Comparison of ENCODE assay signal across 8 cellular contexts in the genomic region with DNA sequence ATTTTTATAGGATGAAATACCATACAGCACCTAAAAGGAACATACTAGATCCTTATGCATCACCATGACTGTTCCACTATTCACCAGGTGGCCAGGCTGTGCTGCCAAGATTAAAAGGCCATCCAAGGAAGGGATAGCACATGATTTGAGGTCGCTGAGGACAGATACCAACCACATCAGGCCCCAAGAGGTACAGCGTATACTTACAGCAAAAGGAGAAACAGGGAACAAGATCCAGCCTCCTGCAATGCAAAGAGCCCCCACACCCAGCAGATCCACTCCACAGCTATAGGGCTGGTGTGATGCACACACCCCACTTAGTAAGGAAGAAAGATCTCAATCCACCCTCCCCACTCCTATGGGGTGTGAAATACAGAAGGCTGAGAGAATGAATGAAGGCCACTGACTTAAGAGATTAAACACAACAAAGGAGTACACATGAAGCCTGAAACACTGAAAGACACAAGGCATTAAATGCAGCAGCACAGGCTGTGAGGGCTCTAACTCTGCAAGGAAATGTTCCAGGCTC. TPM values are rescaled to one million over a fixed set of nuclear protein-coding genes. Genes with fewer than 3 reads are reported as not detected.
A peak's percentile ranks its signal among the peaks of the same experiment; 100 is the strongest.
DNase-seq lines count a peak whose midpoint lies in the region; ATAC-seq and TF ChIP-seq lines count a peak whose summit lies in the region.

No MANE protein-coding gene starts in this region.

- peaks cover 52% of the 10 kb centered on the region for H3K79me2 ChIP-seq in Karpas-422 (ENCODE audit: low read length)

- POLR2A ChIA-PET in MCF 10A (lab: Yijun Ruan, JAX) = interaction anchor here (1.0 to 2.8 kb wide), 6 partner anchors 10 to 139 kb away, joined by 3 to 24 read pairs (median 6); a partner anchor contains a TSS
- POLR2A ChIA-PET in HEK293T (lab: Yijun Ruan, JAX) = interaction anchor here (2.5 kb wide), 1 partner anchor 171 kb away, joined by 15 read pairs; a partner anchor contains a TSS

- 62% methylated on average over 2 of the region's 2 CpGs for WGBS in urinary bladder

- no peak overlapping the region for H2AFZ ChIP-seq in Karpas-422 (ENCODE audit: low read length)

- TF ChIP-seq CTCF in GM12875 (IDR thresholded peaks at IDR 0.05; ENCODE audit: borderline replicate concordance, insufficient read depth, low read depth, low read length) = no peak
- no peak for TF ChIP-seq CTCF in MCF 10A (IDR thresholded peaks at IDR 0.05; ENCODE audit: unreplicated experiment)
- no peak for TF ChIP-seq CTCF in lower lobe of right lung (IDR thresholded peaks at IDR 0.05)

- H3K36me3 Mint-ChIP-seq in MCF 10A (ENCODE audit: insufficient read depth, unreplicated experiment) = no peaks in the 10 kb centered on the region

- no peak for DNase-seq in Karpas-422
- peak; percentile 6 for DNase-seq in MCF 10A (ENCODE audit: unreplicated experiment)
- DNase-seq in lower lobe of right lung = no peak
- DNase-seq in NCI-H1105 (lab: John Stamatoyannopoulos, UW) = no peak
- DNase-seq in NCI-H510A (lab: John Stamatoyannopoulos, UW) = no peak
- no peak for DNase-seq in HEK293T (ENCODE audit: extremely low spot score)

- intact Hi-C loops in MCF 10A (cut with micrococcal nuclease) = no loop called here
- intact Hi-C loops in lower lobe of right lung (cut with DNase I) = no loop called here

- peak overlapping the region; percentile 84 for H3K4me2 ChIP-seq in Karpas-422 (ENCODE audit: low read depth, low read length, poor library complexity, severe bottlenecking)

- H3K27ac Mint-ChIP-seq in MCF 10A (ENCODE audit: low read depth, unreplicated experiment) = peak overlapping the region; percentile 94

- H3K9me3 Mint-ChIP-seq in MCF 10A (ENCODE audit: unreplicated experiment) = no peaks in the 10 kb centered on the region

- peaks cover 5% of the 10 kb centered on the region for H3K9me3 ChIP-seq in Karpas-422 (ENCODE audit: low read length)
- no peaks in the 10 kb centered on the region for H3K9me3 ChIP-seq in lower lobe of right lung

- peaks cover 14% of the 10 kb centered on the region for H3K4me1 ChIP-seq in Karpas-422 (ENCODE audit: low read length)
- H3K4me1 ChIP-seq in lower lobe of right lung = peaks cover 23% of the 10 kb centered on the region
- no peaks in the 10 kb centered on the region for H3K4me1 ChIP-seq in urinary bladder (ENCODE audit: insufficient read depth)

- CTCF ChIA-PET in MCF 10A (lab: Yijun Ruan, JAX) (no interaction called here), HEK293T (lab: Yijun Ruan, JAX) (no interaction called here)

- no TSS peak for BruUV-seq in MCF 10A (replicated peaks; lab: Mats Ljungman, UMichigan)

- H4K20me1 ChIP-seq in Karpas-422 (ENCODE audit: insufficient read depth, low read depth, low read length) = no peaks in the 10 kb centered on the region

- H3K27me3 Mint-ChIP-seq in MCF 10A (ENCODE audit: insufficient read depth, unreplicated experiment) = no peaks in the 10 kb centered on the region

- peak overlapping the region; percentile 94 for H3K4me3 Mint-ChIP-seq in MCF 10A (ENCODE audit: unreplicated experiment)

- H3K4me3 ChIP-seq in GM12875 (ENCODE audit: low read depth, low read length) (peak overlapping the region; percentile 74), Karpas-422 (ENCODE audit: low read length) (peak overlapping the region; percentile 91), lower lobe of right lung (peak overlapping the region; percentile 91), urinary bladder (ENCODE audit: low read depth, low read length) (peak overlapping the region; percentile 99)

- peak overlapping the region; percentile 77 for H3K9ac ChIP-seq in Karpas-422 (ENCODE audit: low read length)

- no peaks in the 10 kb centered on the region for H3K27me3 ChIP-seq in Karpas-422 (ENCODE audit: low read length)
- no peaks in the 10 kb centered on the region for H3K27me3 ChIP-seq in lower lobe of right lung (ENCODE audit: low read depth)

- peaks cover 10% of the 10 kb centered on the region for H3K4me1 Mint-ChIP-seq in MCF 10A (ENCODE audit: insufficient read depth, unreplicated experiment)

- peak; percentile 6 to 10 for ATAC-seq in lower lobe of right lung

- peaks cover 11% of the 10 kb centered on the region for H3K36me3 ChIP-seq in Karpas-422 (ENCODE audit: insufficient read depth, low read length)
- no peaks in the 10 kb centered on the region for H3K36me3 ChIP-seq in lower lobe of right lung
- H3K36me3 ChIP-seq in urinary bladder (ENCODE audit: insufficient read depth) = no peaks in the 10 kb centered on the region

- H3K27ac ChIP-seq in Karpas-422 (ENCODE audit: low read length) = no peak overlapping the region
- H3K27ac ChIP-seq in lower lobe of right lung = peak overlapping the region; percentile 84
- H3K27ac ChIP-seq in urinary bladder (ENCODE audit: low read depth) = no peak overlapping the region

- H3K9me2 ChIP-seq in Karpas-422 (replicated peaks; ENCODE audit: insufficient read depth, low read length) = no peaks in the 10 kb centered on the region

TF ChIP-seq in HEK293T, 16 proteins besides CTCF, POLR2A, EP300 and RAD21:
- TF ChIP-seq SP1 (IDR thresholded peaks at IDR 0.05) = no peak
- TF ChIP-seq CTBP1 (IDR thresholded peaks at IDR 0.05; ENCODE audit: borderline replicate concordance) = no peak
- TF ChIP-seq, protein P1, sequence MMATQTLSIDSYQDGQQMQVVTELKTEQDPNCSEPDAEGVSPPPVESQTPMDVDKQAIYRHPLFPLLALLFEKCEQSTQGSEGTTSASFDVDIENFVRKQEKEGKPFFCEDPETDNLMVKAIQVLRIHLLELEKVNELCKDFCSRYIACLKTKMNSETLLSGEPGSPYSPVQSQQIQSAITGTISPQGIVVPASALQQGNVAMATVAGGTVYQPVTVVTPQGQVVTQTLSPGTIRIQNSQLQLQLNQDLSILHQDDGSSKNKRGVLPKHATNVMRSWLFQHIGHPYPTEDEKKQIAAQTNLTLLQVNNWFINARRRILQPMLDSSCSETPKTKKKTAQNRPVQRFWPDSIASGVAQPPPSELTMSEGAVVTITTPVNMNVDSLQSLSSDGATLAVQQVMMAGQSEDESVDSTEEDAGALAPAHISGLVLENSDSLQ (IDR thresholded peaks at IDR 0.05) = no peak
- no peak for TF ChIP-seq SUZ12 (IDR thresholded peaks at IDR 0.05)
- no peak for TF ChIP-seq TARDBP (IDR thresholded peaks at IDR 0.05)
- no peak for TF ChIP-seq BHLHE40 (IDR thresholded peaks at IDR 0.05; ENCODE audit: borderline replicate concordance)
- no peak for TF ChIP-seq NFRKB (IDR thresholded peaks at IDR 0.05)
- no peak for TF ChIP-seq ARNT (IDR thresholded peaks at IDR 0.05)
- no peak for TF ChIP-seq ZNF384 (IDR thresholded peaks at IDR 0.05)
- TF ChIP-seq LEF1 (IDR thresholded peaks at IDR 0.05; ENCODE audit: borderline replicate concordance) = no peak
- TF ChIP-seq FOXM1 (IDR thresholded peaks at IDR 0.05; ENCODE audit: borderline replicate concordance) = no peak
- TF ChIP-seq ELF4 (IDR thresholded peaks at IDR 0.05) = no peak

RNA-seq across cellular contexts. Expression of a gene that starts 32.0 kb away (rescaled TPM):
- total RNA-seq in Karpas-422 (2014; rRNA removed; shearing (Covaris generic); ENCODE audit: low replicate concordance) = 9.2 and 9.8 TPM in 2 replicates
- total RNA-seq in MCF 10A (2022) = 10.1 and 11.0 TPM in 2 replicates
- 21.1 TPM for total RNA-seq in lower lobe of right lung
- 20.7 TPM for total RNA-seq in urinary bladder
- polyA plus RNA-seq in urinary bladder = 5.0 TPM

RNA-seq across cellular contexts. Expression of a gene that starts 45.5 kb away (rescaled TPM):
- total RNA-seq in Karpas-422 (2014; rRNA removed; shearing (Covaris generic); ENCODE audit: low replicate concordance) = 7.3 and 13.7 TPM in 2 replicates
- total RNA-seq in MCF 10A (2022) (not detected in 2 replicates), lower lobe of right lung (3.9 TPM), urinary bladder (19.5 TPM)
- polyA plus RNA-seq in urinary bladder = 3.7 TPM
